1 cellular context compared by ENCODE assay signal in genomic region chr11:124894606-124895430, GRCh38.
TF ChIP-seq lines count a peak whose summit lies in the region.

No MANE protein-coding gene starts in this region.

TF ChIP-seq in IMR-90, 13 proteins besides CTCF, POLR2A, EP300 and RAD21:
- no peak for TF ChIP-seq BHLHE40 (IDR thresholded peaks at IDR 0.05; ENCODE audit: low read depth, low read length)
- no peak for TF ChIP-seq MXI1 (IDR thresholded peaks at IDR 0.05; ENCODE audit: borderline replicate concordance, low read depth, low read length)
- TF ChIP-seq RCOR1 (IDR thresholded peaks at IDR 0.05; ENCODE audit: insufficient replicate concordance, low read length) = no peak
- no peak for TF ChIP-seq SMC3 (IDR thresholded peaks at IDR 0.05; ENCODE audit: low read depth, low read length)
- no peak for TF ChIP-seq FOS (IDR thresholded peaks at IDR 0.05; ENCODE audit: low read depth, low read length)
- TF ChIP-seq CEBPB (IDR thresholded peaks at IDR 0.05; ENCODE audit: low read depth, low read length) = no peak
- no peak for TF ChIP-seq CHD1 (IDR thresholded peaks at IDR 0.05; ENCODE audit: low read depth, low read length)
- TF ChIP-seq ELK1 (IDR thresholded peaks at IDR 0.05; ENCODE audit: borderline replicate concordance, low read depth, low read length) = no peak
- TF ChIP-seq USF2 (IDR thresholded peaks at IDR 0.05; ENCODE audit: low read depth, low read length) = no peak
TF ChIP-seq in IMR-90: peak in this region for 0.
